1 cellular context compared by ENCODE assay signal in the genomic region with DNA sequence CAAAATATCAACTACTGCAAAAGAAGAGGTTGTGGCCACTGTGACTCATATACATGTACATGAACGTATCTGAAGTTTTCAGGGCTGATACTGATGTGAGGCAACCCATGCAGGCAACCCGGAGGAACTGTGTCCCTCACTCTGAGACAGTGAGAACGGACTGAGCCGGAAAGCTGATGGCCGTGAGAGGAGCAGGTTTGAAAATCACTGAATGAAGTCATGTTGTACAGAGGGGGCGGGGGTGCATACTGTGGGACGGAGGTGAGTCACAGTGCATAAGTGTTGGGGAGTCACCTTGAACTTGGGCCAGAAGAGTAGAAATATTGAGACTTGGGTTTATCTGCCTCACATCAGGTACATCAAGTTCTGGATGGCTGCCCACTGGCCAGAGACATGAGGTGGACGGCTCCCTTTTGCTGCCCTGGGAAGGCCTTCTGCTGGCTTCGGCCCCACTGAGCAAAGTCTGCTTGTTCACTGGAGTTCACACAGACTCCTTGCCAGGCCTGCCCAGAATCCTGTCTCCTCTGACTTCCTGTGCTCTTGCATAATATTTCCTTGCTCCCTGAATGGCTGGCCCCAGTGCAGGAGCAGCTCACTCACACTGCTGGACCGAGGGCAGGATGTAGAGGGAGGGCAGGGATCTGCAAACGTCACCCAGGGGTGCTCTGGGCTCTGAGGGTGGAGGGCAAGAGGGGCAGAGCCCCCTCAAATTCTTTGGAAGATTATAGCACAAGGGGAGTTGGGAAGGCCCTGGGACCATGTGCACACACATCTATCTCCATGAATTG.
TF ChIP-seq lines count a peak whose summit lies in the region.

No MANE protein-coding gene starts in this region.

TF ChIP-seq in SK-N-SH, 30 proteins besides CTCF, POLR2A, EP300 and RAD21 (continued from another document):
- TF ChIP-seq, protein P1, sequence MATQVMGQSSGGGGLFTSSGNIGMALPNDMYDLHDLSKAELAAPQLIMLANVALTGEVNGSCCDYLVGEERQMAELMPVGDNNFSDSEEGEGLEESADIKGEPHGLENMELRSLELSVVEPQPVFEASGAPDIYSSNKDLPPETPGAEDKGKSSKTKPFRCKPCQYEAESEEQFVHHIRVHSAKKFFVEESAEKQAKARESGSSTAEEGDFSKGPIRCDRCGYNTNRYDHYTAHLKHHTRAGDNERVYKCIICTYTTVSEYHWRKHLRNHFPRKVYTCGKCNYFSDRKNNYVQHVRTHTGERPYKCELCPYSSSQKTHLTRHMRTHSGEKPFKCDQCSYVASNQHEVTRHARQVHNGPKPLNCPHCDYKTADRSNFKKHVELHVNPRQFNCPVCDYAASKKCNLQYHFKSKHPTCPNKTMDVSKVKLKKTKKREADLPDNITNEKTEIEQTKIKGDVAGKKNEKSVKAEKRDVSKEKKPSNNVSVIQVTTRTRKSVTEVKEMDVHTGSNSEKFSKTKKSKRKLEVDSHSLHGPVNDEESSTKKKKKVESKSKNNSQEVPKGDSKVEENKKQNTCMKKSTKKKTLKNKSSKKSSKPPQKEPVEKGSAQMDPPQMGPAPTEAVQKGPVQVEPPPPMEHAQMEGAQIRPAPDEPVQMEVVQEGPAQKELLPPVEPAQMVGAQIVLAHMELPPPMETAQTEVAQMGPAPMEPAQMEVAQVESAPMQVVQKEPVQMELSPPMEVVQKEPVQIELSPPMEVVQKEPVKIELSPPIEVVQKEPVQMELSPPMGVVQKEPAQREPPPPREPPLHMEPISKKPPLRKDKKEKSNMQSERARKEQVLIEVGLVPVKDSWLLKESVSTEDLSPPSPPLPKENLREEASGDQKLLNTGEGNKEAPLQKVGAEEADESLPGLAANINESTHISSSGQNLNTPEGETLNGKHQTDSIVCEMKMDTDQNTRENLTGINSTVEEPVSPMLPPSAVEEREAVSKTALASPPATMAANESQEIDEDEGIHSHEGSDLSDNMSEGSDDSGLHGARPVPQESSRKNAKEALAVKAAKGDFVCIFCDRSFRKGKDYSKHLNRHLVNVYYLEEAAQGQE (IDR thresholded peaks at IDR 0.05; ENCODE audit: low read depth, low read length), result peak; percentile 26
- TF ChIP-seq FOXM1 (IDR thresholded peaks at IDR 0.05; ENCODE audit: low read depth) (peak; percentile 93; the same call in 1 of the 2 replicates), RFX5 (IDR thresholded peaks at IDR 0.05; ENCODE audit: low read length) (no peak), FOXJ3 (CRISPR knock-in tag; IDR thresholded peaks at IDR 0.05) (no peak), FOSL2 (IDR thresholded peaks at IDR 0.05; ENCODE audit: borderline replicate concordance, low read depth) (peak; percentile 97), CHD2 (IDR thresholded peaks at IDR 0.05; ENCODE audit: low read length, partially characterized antibody) (no peak), NRF1 (IDR thresholded peaks at IDR 0.05; ENCODE audit: low read depth, low read length) (no peak), MXI1 (IDR thresholded peaks at IDR 0.05; ENCODE audit: low read depth, low read length) (no peak), USF2 (IDR thresholded peaks at IDR 0.05; ENCODE audit: borderline replicate concordance, low read depth, low read length) (no peak), SMC3 (IDR thresholded peaks at IDR 0.05; ENCODE audit: low read depth, low read length) (no peak), YY1 (IDR thresholded peaks at IDR 0.05; ENCODE audit: low read depth) (0 out of 2 replicates have a peak, but pooled peaks have one; percentile 57), RXRA (IDR thresholded peaks at IDR 0.05; ENCODE audit: borderline replicate concordance, low read depth) (peak; percentile 95), ELF1 (IDR thresholded peaks at IDR 0.05) (no peak)
- TF ChIP-seq, protein P2, sequence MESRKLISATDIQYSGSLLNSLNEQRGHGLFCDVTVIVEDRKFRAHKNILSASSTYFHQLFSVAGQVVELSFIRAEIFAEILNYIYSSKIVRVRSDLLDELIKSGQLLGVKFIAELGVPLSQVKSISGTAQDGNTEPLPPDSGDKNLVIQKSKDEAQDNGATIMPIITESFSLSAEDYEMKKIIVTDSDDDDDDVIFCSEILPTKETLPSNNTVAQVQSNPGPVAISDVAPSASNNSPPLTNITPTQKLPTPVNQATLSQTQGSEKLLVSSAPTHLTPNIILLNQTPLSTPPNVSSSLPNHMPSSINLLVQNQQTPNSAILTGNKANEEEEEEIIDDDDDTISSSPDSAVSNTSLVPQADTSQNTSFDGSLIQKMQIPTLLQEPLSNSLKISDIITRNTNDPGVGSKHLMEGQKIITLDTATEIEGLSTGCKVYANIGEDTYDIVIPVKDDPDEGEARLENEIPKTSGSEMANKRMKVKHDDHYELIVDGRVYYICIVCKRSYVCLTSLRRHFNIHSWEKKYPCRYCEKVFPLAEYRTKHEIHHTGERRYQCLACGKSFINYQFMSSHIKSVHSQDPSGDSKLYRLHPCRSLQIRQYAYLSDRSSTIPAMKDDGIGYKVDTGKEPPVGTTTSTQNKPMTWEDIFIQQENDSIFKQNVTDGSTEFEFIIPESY (IDR thresholded peaks at IDR 0.05; ENCODE audit: borderline replicate concordance, low read depth), result peak; percentile 88; the same call in 1 of the 2 replicates
- TF ChIP-seq, protein P3, sequence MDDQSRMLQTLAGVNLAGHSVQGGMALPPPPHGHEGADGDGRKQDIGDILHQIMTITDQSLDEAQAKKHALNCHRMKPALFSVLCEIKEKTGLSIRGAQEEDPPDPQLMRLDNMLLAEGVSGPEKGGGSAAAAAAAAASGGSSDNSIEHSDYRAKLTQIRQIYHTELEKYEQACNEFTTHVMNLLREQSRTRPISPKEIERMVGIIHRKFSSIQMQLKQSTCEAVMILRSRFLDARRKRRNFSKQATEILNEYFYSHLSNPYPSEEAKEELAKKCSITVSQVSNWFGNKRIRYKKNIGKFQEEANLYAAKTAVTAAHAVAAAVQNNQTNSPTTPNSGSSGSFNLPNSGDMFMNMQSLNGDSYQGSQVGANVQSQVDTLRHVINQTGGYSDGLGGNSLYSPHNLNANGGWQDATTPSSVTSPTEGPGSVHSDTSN (IDR thresholded peaks at IDR 0.05), result peak; percentile 89
